In the genomic region with DNA sequence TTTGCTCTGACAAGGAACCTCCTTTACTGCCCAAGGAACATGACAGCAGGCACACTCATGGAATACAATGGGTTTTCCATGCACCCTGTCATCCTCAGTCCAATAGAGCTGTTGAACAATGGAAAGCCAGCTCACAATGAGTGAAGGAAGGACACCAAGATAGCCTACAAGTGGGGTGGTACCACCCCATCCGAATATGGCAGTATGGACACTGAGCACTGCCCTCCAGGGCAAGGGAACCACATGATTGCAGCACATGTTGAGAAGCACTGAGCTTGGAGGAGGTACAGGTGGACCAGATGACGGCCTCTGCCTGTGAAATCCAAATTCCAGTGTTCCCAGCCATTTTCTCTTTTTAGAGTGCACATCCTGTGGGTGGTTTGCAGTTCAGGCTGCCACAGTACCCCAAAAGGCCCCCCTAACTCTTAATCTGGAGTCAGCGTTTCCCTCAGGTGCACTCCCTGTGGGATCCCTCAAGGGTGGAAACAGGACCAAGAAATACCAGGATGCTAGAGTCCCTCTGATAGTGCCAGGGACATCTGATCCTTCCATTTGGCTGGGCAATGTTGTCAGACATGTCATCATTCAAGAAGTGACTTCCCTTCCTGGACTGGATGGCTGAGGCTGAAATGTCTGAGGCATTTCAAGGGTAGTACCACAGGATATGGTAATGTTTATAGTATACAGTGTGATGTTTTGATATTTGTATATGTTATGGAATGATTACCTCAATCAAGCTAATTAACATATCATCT, we compare ENCODE assay signal across 25 cellular contexts.
"Had no signal": no experiment of that assay in that cellular context is flagged by ENCODE, and none has a peak within 500 bp of the region (broad histone marks: within the 10 kb centered on the region; RNA-seq: fewer than 3 reads in every experiment).

No MANE protein-coding gene starts in this region.

- H3K4me1 ChIP-seq: colonic mucosa, foreskin keratinocyte, left ventricle myocardium inferior, lower lobe of right lung, psoas muscle, right lobe of liver, stomach, transverse colon had no signal

- H3K9me3 ChIP-seq: colonic mucosa, left ventricle myocardium inferior, lower lobe of right lung, neutrophil, psoas muscle, right lobe of liver, stomach, thoracic aorta, transverse colon had no signal

- H3K79me2 ChIP-seq: hepatocyte had no signal

- DNase-seq: colonic mucosa; effector CD4-positive, alpha-beta T cell; endodermal cell; erythroblast; foreskin keratinocyte; kidney; left cardiac atrium; left ventricle myocardium inferior; lower lobe of right lung; psoas muscle; retina; right lobe of liver; stimulated activated CD4-positive, alpha-beta T cell treated with anti-CD3 and anti-CD28 coated beads, Interleukin-4, amount 100 ng/mL, for 1 hour; stimulated activated CD8-positive, alpha-beta memory T cell treated with anti-CD3 and anti-CD28 coated beads, Interleukin-4, amount 100 ng/mL, for 48 hours; stomach; substantia nigra; transverse colon had no signal

- H3K9me3 Mint-ChIP-seq: endodermal cell; memory B cell; mesothelial cell of epicardium; nephron; stimulated activated memory B cell treated with anti-CD40 and anti-IgM and Interleukin-4, amounts not matched to agents 10 μg/mL and 1 μg/mL and 100 μg/mL, for 72 hours had no signal

- H3K4me3 Mint-ChIP-seq: endodermal cell; memory B cell; mesothelial cell of epicardium; nephron; stimulated activated memory B cell treated with anti-CD40 and anti-IgM and Interleukin-4, amounts not matched to agents 10 μg/mL and 1 μg/mL and 100 μg/mL, for 72 hours had no signal

- H3K27me3 Mint-ChIP-seq: memory B cell; stimulated activated memory B cell treated with anti-CD40 and anti-IgM and Interleukin-4, amounts not matched to agents 10 μg/mL and 1 μg/mL and 100 μg/mL, for 72 hours had no signal

- H3K4me1 Mint-ChIP-seq: endodermal cell; memory B cell; mesothelial cell of epicardium; nephron; stimulated activated memory B cell treated with anti-CD40 and anti-IgM and Interleukin-4, amounts not matched to agents 10 μg/mL and 1 μg/mL and 100 μg/mL, for 72 hours had no signal

- H3K4me2 ChIP-seq: hepatocyte had no signal

- H2AFZ ChIP-seq: hepatocyte had no signal

- H3K36me3 ChIP-seq: colonic mucosa, lower lobe of right lung, right lobe of liver, thoracic aorta, transverse colon had no signal

- H3K27ac ChIP-seq: colonic mucosa, foreskin keratinocyte, hepatocyte, left ventricle myocardium inferior, lower lobe of right lung, neutrophil, psoas muscle, right lobe of liver, stomach, thoracic aorta, transverse colon had no signal

- H3K27ac Mint-ChIP-seq: endodermal cell; memory B cell; mesothelial cell of epicardium; nephron; stimulated activated memory B cell treated with anti-CD40 and anti-IgM and Interleukin-4, amounts not matched to agents 10 μg/mL and 1 μg/mL and 100 μg/mL, for 72 hours had no signal

- FAIRE-seq: endothelial cell of umbilical vein, kidney had no signal

- H3K4me3 ChIP-seq: colonic mucosa, hepatocyte, left ventricle myocardium inferior, lower lobe of right lung, psoas muscle, right lobe of liver, stomach, thoracic aorta, transverse colon had no signal

- ATAC-seq: foreskin keratinocyte, left cardiac atrium, lower lobe of right lung, psoas muscle, right lobe of liver had no signal

- H3K27me3 ChIP-seq: colonic mucosa, foreskin keratinocyte, hepatocyte, neutrophil, right lobe of liver, stomach, transverse colon had no signal
